Comparison of ENCODE assay signal across 8 cellular contexts in the genomic region with DNA sequence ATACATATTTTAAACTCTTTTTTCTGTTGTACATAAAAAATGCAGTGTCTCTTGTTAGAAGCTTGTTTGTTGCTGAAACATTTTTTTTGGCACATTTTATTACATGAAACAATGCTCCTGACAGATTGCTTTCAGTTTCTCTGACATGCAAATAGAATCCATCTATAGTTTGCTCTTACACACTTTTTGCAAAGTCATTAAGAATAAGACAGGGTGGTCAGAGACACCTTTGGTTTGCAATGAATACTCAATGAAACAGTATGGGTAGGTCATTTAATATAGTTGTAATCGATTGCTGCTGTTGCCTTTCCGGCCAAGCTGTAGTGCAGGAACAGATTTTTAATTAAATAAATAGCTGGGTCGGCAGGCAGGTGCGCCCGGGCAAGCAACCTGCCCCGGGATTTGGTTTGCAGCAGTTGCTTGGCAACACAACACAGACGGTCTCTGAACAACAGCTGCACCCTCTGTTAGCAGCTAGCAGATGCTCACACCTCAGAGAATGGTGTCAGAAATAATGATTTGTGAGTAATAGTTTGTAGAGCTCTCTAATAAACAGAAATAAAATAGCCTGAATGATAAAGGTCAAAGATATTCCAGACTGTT.
DNase-seq lines count a peak whose midpoint lies in the region; ATAC-seq, FAIRE-seq and TF ChIP-seq lines count a peak whose summit lies in the region.

No MANE protein-coding gene starts in this region.

- no peak for DNase-seq in GM12892 (ENCODE audit: insufficient read length)
- peak; percentile 79 for DNase-seq in HT-29 (ENCODE audit: low spot score)
- DNase-seq in OCI-M1 (lab: John Stamatoyannopoulos, UW), result peak; percentile 47
- peak in 1 of 2 donors; percentile 24 for DNase-seq in left colon
- no peak for DNase-seq in dedifferentiated amniotic fluid mesenchymal stem cell (ENCODE audit: extremely low spot score)
- no peak for DNase-seq in activated CD8-positive, alpha-beta memory T cell treated with anti-CD3 and anti-CD28 coated beads for 24 hours
- DNase-seq in colonic mucosa, result no peak

- no peak overlapping the region for H3K27ac ChIP-seq in colonic mucosa

- no peak for TF ChIP-seq POLR2A in GM12892 (IDR thresholded peaks at IDR 0.05; ENCODE audit: low read depth, low read length)

- no peaks in the 10 kb centered on the region for H3K27me3 ChIP-seq in colonic mucosa

- H3K4me3 ChIP-seq in colonic mucosa, result no peak overlapping the region

- no peaks in the 10 kb centered on the region for H3K36me3 ChIP-seq in colonic mucosa

- no peak overlapping the region for H3K9ac ChIP-seq in colonic mucosa (ENCODE audit: low read depth in 2 of 2, low read length in 2 of 2)

- intact Hi-C loops in left colon (cut with DNase I, micrococcal nuclease), result no loop called here
- intact Hi-C loops in colonic mucosa (cut with DNase I), result no loop called here

- ATAC-seq in left colon (peak; percentile 34), HG02642 (IDR thresholded peaks at IDR 0.05; ENCODE audit: poor library complexity, unreplicated experiment) (no peak)

- peak; percentile 33 for FAIRE-seq in GM12892 (lab: Jason Lieb, UNC)

- H3K9me3 ChIP-seq in colonic mucosa, result no peaks in the 10 kb centered on the region

- no peak for TF ChIP-seq CTCF in colonic mucosa (IDR thresholded peaks at IDR 0.05)

- H3K4me1 ChIP-seq in colonic mucosa, result no peaks in the 10 kb centered on the region

Comparison
In these comparisons a context has a peak if more than half of its experiments do, and no peak if none do; other contexts are left out.
1. DNase-seq: peak in HT-29 (single experiment) and OCI-M1 (single experiment); none in GM12892 (single experiment), dedifferentiated amniotic fluid mesenchymal stem cell (single experiment), activated CD8-positive, alpha-beta memory T cell treated with anti-CD3 and anti-CD28 coated beads for 24 hours (single experiment) and colonic mucosa (single experiment).